1 cellular context compared by ENCODE assay signal in the genomic region with DNA sequence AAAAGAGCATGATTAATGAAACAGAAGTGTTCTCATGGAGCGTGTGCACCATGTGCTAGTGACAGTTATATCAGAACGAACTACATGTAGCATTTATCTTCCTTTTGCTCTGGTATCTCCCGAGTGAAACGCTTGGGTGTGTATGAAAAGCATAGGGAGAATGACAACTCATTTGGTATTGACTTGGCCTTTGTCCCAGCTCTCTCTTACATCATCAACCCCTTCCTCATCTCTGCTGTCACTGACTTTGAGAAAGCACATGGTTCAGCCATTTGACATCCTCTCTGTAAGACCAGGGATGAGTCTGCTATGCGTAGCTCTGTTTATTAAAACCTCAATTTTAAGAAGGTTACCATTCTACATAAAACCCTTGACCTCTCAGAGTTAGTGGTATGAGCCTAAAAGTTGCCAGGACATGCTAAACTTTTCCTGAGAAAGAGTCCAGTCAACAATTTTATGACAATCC.
TF ChIP-seq lines count a peak whose summit lies in the region.

No MANE protein-coding gene starts in this region.

TF ChIP-seq in HepG2, 621 proteins besides CTCF, POLR2A, EP300 and RAD21 (continued from another document and continues in another):
- TF ChIP-seq, protein P1, sequence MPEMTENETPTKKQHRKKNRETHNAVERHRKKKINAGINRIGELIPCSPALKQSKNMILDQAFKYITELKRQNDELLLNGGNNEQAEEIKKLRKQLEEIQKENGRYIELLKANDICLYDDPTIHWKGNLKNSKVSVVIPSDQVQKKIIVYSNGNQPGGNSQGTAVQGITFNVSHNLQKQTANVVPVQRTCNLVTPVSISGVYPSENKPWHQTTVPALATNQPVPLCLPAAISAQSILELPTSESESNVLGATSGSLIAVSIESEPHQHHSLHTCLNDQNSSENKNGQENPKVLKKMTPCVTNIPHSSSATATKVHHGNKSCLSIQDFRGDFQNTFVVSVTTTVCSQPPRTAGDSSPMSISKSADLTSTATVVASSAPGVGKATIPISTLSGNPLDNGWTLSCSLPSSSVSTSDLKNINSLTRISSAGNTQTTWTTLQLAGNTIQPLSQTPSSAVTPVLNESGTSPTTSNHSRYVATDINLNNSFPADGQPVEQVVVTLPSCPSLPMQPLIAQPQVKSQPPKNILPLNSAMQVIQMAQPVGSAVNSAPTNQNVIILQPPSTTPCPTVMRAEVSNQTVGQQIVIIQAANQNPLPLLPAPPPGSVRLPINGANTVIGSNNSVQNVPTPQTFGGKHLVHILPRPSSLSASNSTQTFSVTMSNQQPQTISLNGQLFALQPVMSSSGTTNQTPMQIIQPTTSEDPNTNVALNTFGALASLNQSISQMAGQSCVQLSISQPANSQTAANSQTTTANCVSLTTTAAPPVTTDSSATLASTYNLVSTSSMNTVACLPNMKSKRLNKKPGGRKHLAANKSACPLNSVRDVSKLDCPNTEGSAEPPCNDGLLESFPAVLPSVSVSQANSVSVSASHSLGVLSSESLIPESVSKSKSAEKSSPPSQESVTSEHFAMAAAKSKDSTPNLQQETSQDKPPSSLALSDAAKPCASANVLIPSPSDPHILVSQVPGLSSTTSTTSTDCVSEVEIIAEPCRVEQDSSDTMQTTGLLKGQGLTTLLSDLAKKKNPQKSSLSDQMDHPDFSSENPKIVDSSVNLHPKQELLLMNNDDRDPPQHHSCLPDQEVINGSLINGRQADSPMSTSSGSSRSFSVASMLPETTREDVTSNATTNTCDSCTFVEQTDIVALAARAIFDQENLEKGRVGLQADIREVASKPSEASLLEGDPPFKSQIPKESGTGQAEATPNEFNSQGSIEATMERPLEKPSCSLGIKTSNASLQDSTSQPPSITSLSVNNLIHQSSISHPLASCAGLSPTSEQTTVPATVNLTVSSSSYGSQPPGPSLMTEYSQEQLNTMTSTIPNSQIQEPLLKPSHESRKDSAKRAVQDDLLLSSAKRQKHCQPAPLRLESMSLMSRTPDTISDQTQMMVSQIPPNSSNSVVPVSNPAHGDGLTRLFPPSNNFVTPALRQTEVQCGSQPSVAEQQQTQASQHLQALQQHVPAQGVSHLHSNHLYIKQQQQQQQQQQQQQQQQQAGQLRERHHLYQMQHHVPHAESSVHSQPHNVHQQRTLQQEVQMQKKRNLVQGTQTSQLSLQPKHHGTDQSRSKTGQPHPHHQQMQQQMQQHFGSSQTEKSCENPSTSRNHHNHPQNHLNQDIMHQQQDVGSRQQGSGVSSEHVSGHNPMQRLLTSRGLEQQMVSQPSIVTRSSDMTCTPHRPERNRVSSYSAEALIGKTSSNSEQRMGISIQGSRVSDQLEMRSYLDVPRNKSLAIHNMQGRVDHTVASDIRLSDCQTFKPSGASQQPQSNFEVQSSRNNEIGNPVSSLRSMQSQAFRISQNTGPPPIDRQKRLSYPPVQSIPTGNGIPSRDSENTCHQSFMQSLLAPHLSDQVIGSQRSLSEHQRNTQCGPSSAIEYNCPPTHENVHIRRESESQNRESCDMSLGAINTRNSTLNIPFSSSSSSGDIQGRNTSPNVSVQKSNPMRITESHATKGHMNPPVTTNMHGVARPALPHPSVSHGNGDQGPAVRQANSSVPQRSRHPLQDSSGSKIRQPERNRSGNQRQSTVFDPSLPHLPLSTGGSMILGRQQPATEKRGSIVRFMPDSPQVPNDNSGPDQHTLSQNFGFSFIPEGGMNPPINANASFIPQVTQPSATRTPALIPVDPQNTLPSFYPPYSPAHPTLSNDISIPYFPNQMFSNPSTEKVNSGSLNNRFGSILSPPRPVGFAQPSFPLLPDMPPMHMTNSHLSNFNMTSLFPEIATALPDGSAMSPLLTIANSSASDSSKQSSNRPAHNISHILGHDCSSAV (CRISPR knock-in tag; IDR thresholded peaks at IDR 0.05; ENCODE audit: borderline replicate concordance) = no peak
- no peak for TF ChIP-seq ZNF253 (CRISPR knock-in tag; IDR thresholded peaks at IDR 0.05; ENCODE audit: borderline replicate concordance)
- TF ChIP-seq TMF1 (CRISPR knock-in tag; IDR thresholded peaks at IDR 0.05; ENCODE audit: low read depth) = no peak
- TF ChIP-seq CBX1 (IDR thresholded peaks at IDR 0.05; ENCODE audit: low read depth) = peak; percentile 20
- 0 out of 2 replicates have a peak, but pooled peaks have one; percentile 61 for TF ChIP-seq TP53 (CRISPR knock-in tag; conservative IDR thresholded peaks at IDR 0.05)
- TF ChIP-seq ZNF441 (CRISPR knock-in tag; IDR thresholded peaks at IDR 0.05; ENCODE audit: borderline replicate concordance) = peak; percentile 68; the same call in 1 of the 2 replicates
- TF ChIP-seq ZNF256 (CRISPR knock-in tag; conservative IDR thresholded peaks at IDR 0.05) = no peak
- TF ChIP-seq CEBPG (CRISPR knock-in tag; IDR thresholded peaks at IDR 0.05) = peak; percentile 90
- TF ChIP-seq, protein P2, sequence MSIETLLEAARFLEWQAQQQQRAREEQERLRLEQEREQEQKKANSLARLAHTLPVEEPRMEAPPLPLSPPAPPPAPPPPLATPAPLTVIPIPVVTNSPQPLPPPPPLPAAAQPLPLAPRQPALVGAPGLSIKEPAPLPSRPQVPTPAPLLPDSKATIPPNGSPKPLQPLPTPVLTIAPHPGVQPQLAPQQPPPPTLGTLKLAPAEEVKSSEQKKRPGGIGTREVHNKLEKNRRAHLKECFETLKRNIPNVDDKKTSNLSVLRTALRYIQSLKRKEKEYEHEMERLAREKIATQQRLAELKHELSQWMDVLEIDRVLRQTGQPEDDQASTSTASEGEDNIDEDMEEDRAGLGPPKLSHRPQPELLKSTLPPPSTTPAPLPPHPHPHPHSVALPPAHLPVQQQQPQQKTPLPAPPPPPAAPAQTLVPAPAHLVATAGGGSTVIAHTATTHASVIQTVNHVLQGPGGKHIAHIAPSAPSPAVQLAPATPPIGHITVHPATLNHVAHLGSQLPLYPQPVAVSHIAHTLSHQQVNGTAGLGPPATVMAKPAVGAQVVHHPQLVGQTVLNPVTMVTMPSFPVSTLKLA (IDR thresholded peaks at IDR 0.05) = peak; percentile 69
- 0 out of 2 replicates have a peak, but pooled peaks have one; percentile 45 for TF ChIP-seq ZMYM2 (CRISPR knock-in tag; IDR thresholded peaks at IDR 0.05)
- TF ChIP-seq GLI4 (CRISPR knock-in tag; IDR thresholded peaks at IDR 0.05; ENCODE audit: borderline replicate concordance) = peak; percentile 44; the same call in 1 of the 2 replicates
- TF ChIP-seq NR2F6 (IDR thresholded peaks at IDR 0.05) = no peak
- peak; percentile 39; the same call in 1 of the 2 replicates for TF ChIP-seq NR2F6 (CRISPR knock-in tag; IDR thresholded peaks at IDR 0.05)
- TF ChIP-seq, protein P3, sequence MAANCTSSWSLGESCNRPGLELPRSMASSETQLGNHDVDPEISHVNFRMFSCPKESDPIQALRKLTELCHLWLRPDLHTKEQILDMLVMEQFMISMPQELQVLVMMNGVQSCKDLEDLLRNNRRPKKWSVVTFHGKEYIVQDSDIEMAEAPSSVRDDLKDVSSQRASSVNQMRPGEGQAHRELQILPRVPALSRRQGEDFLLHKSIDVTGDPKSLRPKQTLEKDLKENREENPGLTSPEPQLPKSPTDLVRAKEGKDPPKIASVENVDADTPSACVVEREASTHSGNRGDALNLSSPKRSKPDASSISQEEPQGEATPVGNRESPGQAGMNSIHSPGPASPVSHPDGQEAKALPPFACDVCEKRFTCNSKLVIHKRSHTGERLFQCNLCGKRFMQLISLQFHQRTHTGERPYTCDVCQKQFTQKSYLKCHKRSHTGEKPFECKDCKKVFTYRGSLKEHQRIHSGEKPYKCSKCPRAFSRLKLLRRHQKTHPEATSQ (CRISPR knock-in tag; IDR thresholded peaks at IDR 0.05; ENCODE audit: borderline replicate concordance) = 0 out of 2 replicates have a peak, but pooled peaks have one; percentile 43
- no peak for TF ChIP-seq ZNF605 (CRISPR knock-in tag; IDR thresholded peaks at IDR 0.05)
- TF ChIP-seq, protein P4, sequence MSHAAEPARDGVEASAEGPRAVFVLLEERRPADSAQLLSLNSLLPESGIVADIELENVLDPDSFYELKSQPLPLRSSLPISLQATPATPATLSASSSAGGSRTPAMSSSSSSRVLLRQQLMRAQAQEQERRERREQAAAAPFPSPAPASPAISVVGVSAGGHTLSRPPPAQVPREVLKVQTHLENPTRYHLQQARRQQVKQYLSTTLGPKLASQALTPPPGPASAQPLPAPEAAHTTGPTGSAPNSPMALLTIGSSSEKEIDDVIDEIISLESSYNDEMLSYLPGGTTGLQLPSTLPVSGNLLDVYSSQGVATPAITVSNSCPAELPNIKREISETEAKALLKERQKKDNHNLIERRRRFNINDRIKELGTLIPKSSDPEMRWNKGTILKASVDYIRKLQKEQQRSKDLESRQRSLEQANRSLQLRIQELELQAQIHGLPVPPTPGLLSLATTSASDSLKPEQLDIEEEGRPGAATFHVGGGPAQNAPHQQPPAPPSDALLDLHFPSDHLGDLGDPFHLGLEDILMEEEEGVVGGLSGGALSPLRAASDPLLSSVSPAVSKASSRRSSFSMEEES (CRISPR knock-in tag; IDR thresholded peaks at IDR 0.05) = no peak
- peak; percentile 67; the same call in 1 of the 2 replicates for TF ChIP-seq ZNF335 (CRISPR knock-in tag; IDR thresholded peaks at IDR 0.05)
- no peak; the same call in 1 of the 2 replicates for TF ChIP-seq GABPB1 (CRISPR knock-in tag; IDR thresholded peaks at IDR 0.05)
- TF ChIP-seq RFXAP (CRISPR knock-in tag; IDR thresholded peaks at IDR 0.05; ENCODE audit: borderline replicate concordance) = peak; percentile 57; the same call in 1 of the 2 replicates
- TF ChIP-seq SAP130 (CRISPR knock-in tag; IDR thresholded peaks at IDR 0.05; ENCODE audit: low read depth) = peak; percentile 88
- 0 out of 2 replicates have a peak, but pooled peaks have one; percentile 2 for TF ChIP-seq ZNF772 (CRISPR knock-in tag; IDR thresholded peaks at IDR 0.05)
- peak; percentile 91; the same call in 1 of the 2 replicates for TF ChIP-seq CHD4 (IDR thresholded peaks at IDR 0.05; ENCODE audit: borderline replicate concordance, low read length)
- TF ChIP-seq ZNF3 (CRISPR knock-in tag; IDR thresholded peaks at IDR 0.05) = no peak
- no peak for TF ChIP-seq RFXANK (CRISPR knock-in tag; IDR thresholded peaks at IDR 0.05)
- TF ChIP-seq, protein P5, sequence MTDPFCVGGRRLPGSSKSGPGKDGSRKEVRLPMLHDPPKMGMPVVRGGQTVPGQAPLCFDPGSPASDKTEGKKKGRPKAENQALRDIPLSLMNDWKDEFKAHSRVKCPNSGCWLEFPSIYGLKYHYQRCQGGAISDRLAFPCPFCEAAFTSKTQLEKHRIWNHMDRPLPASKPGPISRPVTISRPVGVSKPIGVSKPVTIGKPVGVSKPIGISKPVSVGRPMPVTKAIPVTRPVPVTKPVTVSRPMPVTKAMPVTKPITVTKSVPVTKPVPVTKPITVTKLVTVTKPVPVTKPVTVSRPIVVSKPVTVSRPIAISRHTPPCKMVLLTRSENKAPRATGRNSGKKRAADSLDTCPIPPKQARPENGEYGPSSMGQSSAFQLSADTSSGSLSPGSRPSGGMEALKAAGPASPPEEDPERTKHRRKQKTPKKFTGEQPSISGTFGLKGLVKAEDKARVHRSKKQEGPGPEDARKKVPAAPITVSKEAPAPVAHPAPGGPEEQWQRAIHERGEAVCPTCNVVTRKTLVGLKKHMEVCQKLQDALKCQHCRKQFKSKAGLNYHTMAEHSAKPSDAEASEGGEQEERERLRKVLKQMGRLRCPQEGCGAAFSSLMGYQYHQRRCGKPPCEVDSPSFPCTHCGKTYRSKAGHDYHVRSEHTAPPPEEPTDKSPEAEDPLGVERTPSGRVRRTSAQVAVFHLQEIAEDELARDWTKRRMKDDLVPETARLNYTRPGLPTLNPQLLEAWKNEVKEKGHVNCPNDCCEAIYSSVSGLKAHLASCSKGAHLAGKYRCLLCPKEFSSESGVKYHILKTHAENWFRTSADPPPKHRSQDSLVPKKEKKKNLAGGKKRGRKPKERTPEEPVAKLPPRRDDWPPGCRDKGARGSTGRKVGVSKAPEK (CRISPR knock-in tag; IDR thresholded peaks at IDR 0.05; ENCODE audit: borderline replicate concordance) = no peak
- 0 out of 2 replicates have a peak, but pooled peaks have one; percentile 50 for TF ChIP-seq HOXA5 (CRISPR knock-in tag; IDR thresholded peaks at IDR 0.05)
- TF ChIP-seq, protein P6, sequence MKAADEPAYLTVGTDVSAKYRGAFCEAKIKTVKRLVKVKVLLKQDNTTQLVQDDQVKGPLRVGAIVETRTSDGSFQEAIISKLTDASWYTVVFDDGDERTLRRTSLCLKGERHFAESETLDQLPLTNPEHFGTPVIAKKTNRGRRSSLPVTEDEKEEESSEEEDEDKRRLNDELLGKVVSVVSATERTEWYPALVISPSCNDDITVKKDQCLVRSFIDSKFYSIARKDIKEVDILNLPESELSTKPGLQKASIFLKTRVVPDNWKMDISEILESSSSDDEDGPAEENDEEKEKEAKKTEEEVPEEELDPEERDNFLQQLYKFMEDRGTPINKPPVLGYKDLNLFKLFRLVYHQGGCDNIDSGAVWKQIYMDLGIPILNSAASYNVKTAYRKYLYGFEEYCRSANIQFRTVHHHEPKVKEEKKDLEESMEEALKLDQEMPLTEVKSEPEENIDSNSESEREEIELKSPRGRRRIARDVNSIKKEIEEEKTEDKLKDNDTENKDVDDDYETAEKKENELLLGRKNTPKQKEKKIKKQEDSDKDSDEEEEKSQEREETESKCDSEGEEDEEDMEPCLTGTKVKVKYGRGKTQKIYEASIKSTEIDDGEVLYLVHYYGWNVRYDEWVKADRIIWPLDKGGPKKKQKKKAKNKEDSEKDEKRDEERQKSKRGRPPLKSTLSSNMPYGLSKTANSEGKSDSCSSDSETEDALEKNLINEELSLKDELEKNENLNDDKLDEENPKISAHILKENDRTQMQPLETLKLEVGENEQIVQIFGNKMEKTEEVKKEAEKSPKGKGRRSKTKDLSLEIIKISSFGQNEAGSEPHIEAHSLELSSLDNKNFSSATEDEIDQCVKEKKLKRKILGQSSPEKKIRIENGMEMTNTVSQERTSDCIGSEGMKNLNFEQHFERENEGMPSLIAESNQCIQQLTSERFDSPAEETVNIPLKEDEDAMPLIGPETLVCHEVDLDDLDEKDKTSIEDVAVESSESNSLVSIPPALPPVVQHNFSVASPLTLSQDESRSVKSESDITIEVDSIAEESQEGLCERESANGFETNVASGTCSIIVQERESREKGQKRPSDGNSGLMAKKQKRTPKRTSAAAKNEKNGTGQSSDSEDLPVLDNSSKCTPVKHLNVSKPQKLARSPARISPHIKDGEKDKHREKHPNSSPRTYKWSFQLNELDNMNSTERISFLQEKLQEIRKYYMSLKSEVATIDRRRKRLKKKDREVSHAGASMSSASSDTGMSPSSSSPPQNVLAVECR (CRISPR knock-in tag; IDR thresholded peaks at IDR 0.05; ENCODE audit: borderline replicate concordance) = peak; percentile 25; the same call in 1 of the 2 replicates
- TF ChIP-seq BCL6 (CRISPR knock-in tag; IDR thresholded peaks at IDR 0.05) = peak; percentile 35; the same call in 1 of the 2 replicates
